Comparison of ENCODE assay signal across 15 cellular contexts in the genomic region with DNA sequence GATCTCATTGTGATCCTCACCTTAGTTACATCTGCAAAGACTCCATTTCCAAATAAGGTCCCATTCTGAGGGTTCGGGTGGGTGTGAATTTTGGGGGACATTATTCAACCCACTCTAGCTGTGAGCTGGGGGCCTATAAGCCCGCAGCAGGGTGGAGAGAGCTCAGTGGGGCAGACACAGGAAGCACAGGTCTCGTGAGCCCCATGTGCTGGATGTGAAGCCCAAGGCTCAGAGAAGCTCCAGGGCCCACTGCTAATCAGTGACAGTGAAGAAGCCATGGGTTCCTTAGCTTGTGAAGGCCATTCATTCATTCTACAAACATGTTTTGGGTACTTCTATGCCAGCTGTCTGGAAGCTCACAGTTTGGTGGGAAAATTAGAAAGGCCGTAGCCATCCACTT. TPM values are rescaled to one million over a fixed set of nuclear protein-coding genes. Genes with fewer than 3 reads are reported as not detected.
DNase-seq lines count a peak whose midpoint lies in the region; ATAC-seq and TF ChIP-seq lines count a peak whose summit lies in the region.
"Had no signal": no experiment of that assay in that cellular context is flagged by ENCODE, and none has a peak within 500 bp of the region (broad histone marks: within the 10 kb centered on the region; RNA-seq: fewer than 3 reads in every experiment).

No MANE protein-coding gene starts in this region.

- H3K9me3 ChIP-seq in OCI-LY7 (ENCODE audit: low read length) (no peaks in the 10 kb centered on the region), subcutaneous abdominal adipose tissue (ENCODE audit: control insufficient read depth in 5 of 5, low read length in 5 of 5) (no peaks in the 10 kb centered on the region)
- H3K9me3 ChIP-seq: left lung, prostate gland had no signal

- H3K4me3 ChIP-seq in OCI-LY7 (ENCODE audit: low read depth, low read length, poor library complexity, severe bottlenecking), result no peak overlapping the region
- no peak overlapping the region for H3K4me3 ChIP-seq in subcutaneous abdominal adipose tissue (ENCODE audit: low read depth in 1 of 5, low read length in 5 of 5)
- H3K4me3 ChIP-seq: left lung, prostate gland had no signal

- TF ChIP-seq CTCF in OCI-LY7 (conservative IDR thresholded peaks at IDR 0.05; ENCODE audit: low read length) (no peak), HFFc6 (IDR thresholded peaks at IDR 0.05) (no peak)

- peak overlapping the region; percentile 77 for H3K27ac Mint-ChIP-seq in central memory CD8-positive, alpha-beta T cell (ENCODE audit: low read depth)
- no peak overlapping the region for H3K27ac Mint-ChIP-seq in HFFc6

- H3K4me2 ChIP-seq in OCI-LY7 (ENCODE audit: low read length), result peak overlapping the region; percentile 34; the same call in 1 of the 2 replicates

- H3K4me1 ChIP-seq in OCI-LY7 (ENCODE audit: insufficient read depth, low read length, poor library complexity, severe bottlenecking) (peaks cover 30% of the 10 kb centered on the region), subcutaneous abdominal adipose tissue (ENCODE audit: control insufficient read depth in 5 of 5, insufficient read depth in 5 of 5, low read length in 5 of 5) (peaks cover 9 to 33% (median 27%) of the 10 kb centered on the region in 5 donors)
- H3K4me1 ChIP-seq: prostate gland had no signal

- ATAC-seq in activated T-cell treated with anti-CD3 and anti-CD28 coated beads, Interleukin-2, amount 50 U/mL, for 4 hours, result peak in 1 of 2 donors; percentile 37
- ATAC-seq in central memory CD8-positive, alpha-beta T cell (replicated peaks; ENCODE audit: extremely low read depth, poor library complexity, severe bottlenecking), result no peak
- ATAC-seq: left lung, PC-3 had no signal

- H3K36me3 Mint-ChIP-seq in activated T-cell treated with anti-CD3 and anti-CD28 coated beads, Interleukin-2, amount 50 U/mL, for 4 hours (ENCODE audit: insufficient read depth), result peaks cover 13% of the 10 kb centered on the region
- peaks cover 13% of the 10 kb centered on the region for H3K36me3 Mint-ChIP-seq in central memory CD8-positive, alpha-beta T cell (ENCODE audit: insufficient read depth)
- peaks cover 11% of the 10 kb centered on the region for H3K36me3 Mint-ChIP-seq in HFFc6 (ENCODE audit: low read depth)

- DNase-seq in activated T-cell treated with anti-CD3 and anti-CD28 coated beads, Interleukin-2, amount 50 U/mL, for 4 hours, result no peak
- no peak for DNase-seq in activated T-cell treated with anti-CD3 and anti-CD28 coated beads for 4 hours
- DNase-seq in OCI-LY7 (ENCODE audit: low spot score), result no peak
- DNase-seq in central memory CD8-positive, alpha-beta T cell (ENCODE audit: low spot score in 2 of 2), result no peak
- DNase-seq in HFFc6, result no peak
- DNase-seq in Kasumi-1 (lab: John Stamatoyannopoulos, UW), result no peak
- DNase-seq in NCI-H510A (lab: John Stamatoyannopoulos, UW), result no peak
- DNase-seq: left lung, NCI-H1694 treated with DMSO at 0.1 percent for 48 hours, NCI-H446 treated with DMSO at 0.1 percent for 48 hours, PC-3 had no signal

- H3K9me3 Mint-ChIP-seq in activated T-cell treated with anti-CD3 and anti-CD28 coated beads, Interleukin-2, amount 50 U/mL, for 4 hours, result no peaks in the 10 kb centered on the region
- no peaks in the 10 kb centered on the region for H3K9me3 Mint-ChIP-seq in central memory CD8-positive, alpha-beta T cell
- no peaks in the 10 kb centered on the region for H3K9me3 Mint-ChIP-seq in HFFc6

- H3K27ac ChIP-seq in OCI-LY7 (ENCODE audit: low read depth, low read length, poor library complexity, severe bottlenecking) (peak overlapping the region; percentile 57), subcutaneous abdominal adipose tissue (ENCODE audit: low read depth, low read length) (peak overlapping the region; percentile 20)
- H3K27ac ChIP-seq: brain microvascular endothelial cell, HL-60, prostate gland had no signal

- no peaks in the 10 kb centered on the region for H4K20me1 ChIP-seq in OCI-LY7 (ENCODE audit: insufficient read depth, low read length)

- no peaks in the 10 kb centered on the region for H3K9me2 ChIP-seq in OCI-LY7 (ENCODE audit: insufficient read depth, low read length)

- peaks cover 32% of the 10 kb centered on the region for H3K36me3 ChIP-seq in OCI-LY7 (ENCODE audit: insufficient read depth, low read length)
- H3K36me3 ChIP-seq in subcutaneous abdominal adipose tissue (ENCODE audit: control insufficient read depth in 5 of 5, insufficient read depth in 5 of 5, low read length in 5 of 5), result peaks cover 0 to 33% (median 26%) of the 10 kb centered on the region in 5 donors

- no TSS peak for BruUV-seq in OCI-LY7 (replicated peaks; lab: Mats Ljungman, UMichigan)

- CTCF ChIA-PET in OCI-LY7 (lab: Charles Lee; ENCODE audit: unreplicated experiment), result interaction anchor here (1.2 to 1.6 kb wide), 2 partner anchors 18 to 57 kb away, joined by 4 to 10 read pairs; no protein-coding TSS in a partner anchor

- H3K79me2 ChIP-seq in OCI-LY7 (ENCODE audit: insufficient read depth, low read depth, low read length), result no peaks in the 10 kb centered on the region

- peaks cover 29% of the 10 kb centered on the region for H3K4me1 Mint-ChIP-seq in activated T-cell treated with anti-CD3 and anti-CD28 coated beads, Interleukin-2, amount 50 U/mL, for 4 hours (ENCODE audit: low read depth)
- peaks cover 26% of the 10 kb centered on the region for H3K4me1 Mint-ChIP-seq in central memory CD8-positive, alpha-beta T cell
- no peaks in the 10 kb centered on the region for H3K4me1 Mint-ChIP-seq in HFFc6 (ENCODE audit: low read depth)

- H3K27me3 Mint-ChIP-seq in activated T-cell treated with anti-CD3 and anti-CD28 coated beads, Interleukin-2, amount 50 U/mL, for 4 hours (ENCODE audit: low read depth), result no peaks in the 10 kb centered on the region
- no peaks in the 10 kb centered on the region for H3K27me3 Mint-ChIP-seq in central memory CD8-positive, alpha-beta T cell
- H3K27me3 Mint-ChIP-seq in HFFc6 (ENCODE audit: insufficient read depth), result peaks cover 7% of the 10 kb centered on the region

- peak overlapping the region; percentile 14 for H3K4me3 Mint-ChIP-seq in activated T-cell treated with anti-CD3 and anti-CD28 coated beads, Interleukin-2, amount 50 U/mL, for 4 hours
- H3K4me3 Mint-ChIP-seq in central memory CD8-positive, alpha-beta T cell, result no peak overlapping the region
- H3K4me3 Mint-ChIP-seq in HFFc6, result no peak overlapping the region

- H3K27me3 ChIP-seq in subcutaneous abdominal adipose tissue (ENCODE audit: control insufficient read depth in 5 of 5, insufficient read depth in 4 of 5, low read length in 5 of 5), result no peaks in the 10 kb centered on the region
- H3K27me3 ChIP-seq: brain microvascular endothelial cell, left lung had no signal

- no peak overlapping the region for H3K9ac ChIP-seq in subcutaneous abdominal adipose tissue (ENCODE audit: low read length in 5 of 5)

- no peak overlapping the region for H2AFZ ChIP-seq in OCI-LY7 (ENCODE audit: low read length)

- POLR2A ChIA-PET in OCI-LY7 (lab: Charles Lee), result interaction anchor here (0.7 to 1.2 kb wide), 4 partner anchors 25 to 56 kb away, joined by 3 read pairs; no protein-coding TSS in a partner anchor

- intact Hi-C loops in OCI-LY7 (cut with micrococcal nuclease; ENCODE audit: unreplicated experiment), result loop anchor here (2.0 kb wide), 1 partner anchor 66 kb away; no protein-coding TSS in a partner anchor

RNA-seq across cellular contexts. Expression of a gene that starts 47.5 kb away (rescaled TPM):
- total RNA-seq in activated T-cell treated with anti-CD3 and anti-CD28 coated beads, Interleukin-2, amount 50 U/mL, for 4 hours, result 10 to 100 TPM; 71.1 to 80.0 (median 71.7) TPM
- total RNA-seq in OCI-LY7 (2014; rRNA removed; shearing (Covaris generic)), result 32.4 and 46.6 TPM in 2 replicates
- total RNA-seq in OCI-LY7 (2022), result 80.4 and 84.2 TPM in 2 replicates
- 10 to 100 TPM; 81.2 to 94.2 (median 86.1) TPM for total RNA-seq in HFFc6 (2021; fragmentation: NEBNext Ultra II Directional; extraction: Animal tissue kit (Norgen Biotek cat#: 25700))
